ENCODE assay signal across 4 cellular contexts in the genomic region with DNA sequence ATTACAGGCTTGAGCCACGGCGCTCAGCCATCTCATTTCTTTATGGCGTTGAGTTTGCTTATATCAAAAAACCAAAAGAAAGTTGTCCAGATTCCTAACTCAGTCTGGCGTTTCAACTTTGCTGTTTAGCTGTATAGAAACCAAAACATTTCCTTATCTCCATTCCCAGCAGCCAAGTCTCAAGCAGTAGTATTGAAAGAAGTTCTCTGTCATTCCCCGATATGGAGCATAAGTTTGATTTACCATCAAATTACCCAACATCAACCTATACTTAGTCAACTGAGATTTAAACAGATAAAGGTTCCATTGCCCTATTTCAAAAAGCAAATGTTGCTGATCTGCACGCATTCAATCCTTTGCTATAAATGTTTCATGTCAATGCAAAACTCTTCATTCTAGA.
TF ChIP-seq lines count a peak whose summit lies in the region.

No MANE protein-coding gene starts in this region.

TF ChIP-seq in GM12891, 5 proteins besides CTCF, POLR2A, EP300 and RAD21:
- no peak for TF ChIP-seq PAX5 (IDR thresholded peaks at IDR 0.05; ENCODE audit: insufficient read depth, low read length, severe bottlenecking)
- no peak for TF ChIP-seq POLR2AphosphoS5 (IDR thresholded peaks at IDR 0.05; ENCODE audit: low read depth, low read length)
- no peak for TF ChIP-seq TAF1 (IDR thresholded peaks at IDR 0.05; ENCODE audit: low read depth, low read length)
- no peak for TF ChIP-seq POU2F2 (IDR thresholded peaks at IDR 0.05; ENCODE audit: low read depth, low read length)
- TF ChIP-seq SPI1 (IDR thresholded peaks at IDR 0.05; ENCODE audit: low read depth, low read length), result no peak

TF ChIP-seq in WTC11, 78 proteins besides CTCF, POLR2A, EP300 and RAD21:
- no peak for TF ChIP-seq CREM (CRISPR knock-in tag; IDR thresholded peaks at IDR 0.05)

TF ChIP-seq in endothelial cell of umbilical vein, 7 proteins besides CTCF, POLR2A, EP300 and RAD21:
- TF ChIP-seq FOS (IDR thresholded peaks at IDR 0.05; ENCODE audit: borderline replicate concordance, insufficient read depth, low read length) (no peak), JUN (IDR thresholded peaks at IDR 0.05; ENCODE audit: borderline replicate concordance, insufficient read depth, insufficient read length, low read depth) (no peak), POLR2AphosphoS5 (IDR thresholded peaks at IDR 0.05; ENCODE audit: insufficient read depth, low read depth, low read length) (no peak), EZH2 (IDR thresholded peaks at IDR 0.05; ENCODE audit: borderline replicate concordance, low read depth, low read length, severe bottlenecking) (no peak), GATA2 (IDR thresholded peaks at IDR 0.05; ENCODE audit: insufficient read depth, insufficient read length, low read depth, low read length) (no peak), MYC (IDR thresholded peaks at IDR 0.05; ENCODE audit: low read depth, low read length) (no peak)
- TF ChIP-seq, protein P1, sequence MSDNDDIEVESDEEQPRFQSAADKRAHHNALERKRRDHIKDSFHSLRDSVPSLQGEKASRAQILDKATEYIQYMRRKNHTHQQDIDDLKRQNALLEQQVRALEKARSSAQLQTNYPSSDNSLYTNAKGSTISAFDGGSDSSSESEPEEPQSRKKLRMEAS (IDR thresholded peaks at IDR 0.05; ENCODE audit: insufficient read depth, insufficient read length), result no peak

TF ChIP-seq in HEK293T, 16 proteins besides CTCF, POLR2A, EP300 and RAD21:
- TF ChIP-seq SUZ12 (IDR thresholded peaks at IDR 0.05) (no peak), TARDBP (IDR thresholded peaks at IDR 0.05) (no peak), NFRKB (IDR thresholded peaks at IDR 0.05) (no peak), ARNT (IDR thresholded peaks at IDR 0.05) (no peak), LEF1 (IDR thresholded peaks at IDR 0.05; ENCODE audit: borderline replicate concordance) (no peak), BHLHE40 (IDR thresholded peaks at IDR 0.05; ENCODE audit: borderline replicate concordance) (no peak), ELF4 (IDR thresholded peaks at IDR 0.05) (no peak), SP1 (IDR thresholded peaks at IDR 0.05) (no peak), FOXM1 (IDR thresholded peaks at IDR 0.05; ENCODE audit: borderline replicate concordance) (no peak)
- TF ChIP-seq, protein P2, sequence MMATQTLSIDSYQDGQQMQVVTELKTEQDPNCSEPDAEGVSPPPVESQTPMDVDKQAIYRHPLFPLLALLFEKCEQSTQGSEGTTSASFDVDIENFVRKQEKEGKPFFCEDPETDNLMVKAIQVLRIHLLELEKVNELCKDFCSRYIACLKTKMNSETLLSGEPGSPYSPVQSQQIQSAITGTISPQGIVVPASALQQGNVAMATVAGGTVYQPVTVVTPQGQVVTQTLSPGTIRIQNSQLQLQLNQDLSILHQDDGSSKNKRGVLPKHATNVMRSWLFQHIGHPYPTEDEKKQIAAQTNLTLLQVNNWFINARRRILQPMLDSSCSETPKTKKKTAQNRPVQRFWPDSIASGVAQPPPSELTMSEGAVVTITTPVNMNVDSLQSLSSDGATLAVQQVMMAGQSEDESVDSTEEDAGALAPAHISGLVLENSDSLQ (IDR thresholded peaks at IDR 0.05), result no peak
